24 cellular contexts compared by ENCODE assay signal in the genomic region with DNA sequence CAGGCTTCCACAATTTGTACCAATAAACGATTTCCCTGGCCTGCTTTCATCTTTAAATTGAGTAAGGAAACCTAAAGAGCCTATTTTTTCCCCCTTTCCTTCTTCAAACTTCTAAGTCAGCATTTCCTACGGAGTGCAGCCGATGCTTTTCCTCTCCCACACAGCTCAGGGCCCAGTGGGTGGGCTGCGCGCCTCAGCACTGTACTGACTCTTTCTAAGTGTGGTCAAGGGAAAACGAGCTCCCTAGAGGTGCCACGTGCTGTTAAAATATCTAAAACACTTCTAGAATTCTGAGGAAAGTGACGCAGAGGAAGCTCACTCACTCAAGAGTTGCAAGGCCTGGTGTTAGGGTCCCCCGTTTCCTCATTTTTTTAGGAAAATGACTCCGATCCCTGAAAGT. TPM values are rescaled to one million over a fixed set of nuclear protein-coding genes. Genes with fewer than 3 reads are reported as not detected.
"Had no signal": no experiment of that assay in that cellular context is flagged by ENCODE, and none has a peak within 500 bp of the region (broad histone marks: within the 10 kb centered on the region; RNA-seq: fewer than 3 reads in every experiment).

No MANE protein-coding gene starts in this region.

- ATAC-seq: activated CD4-positive, alpha-beta T cell treated with anti-CD3 and anti-CD28 coated beads for 36 hours; activated T-helper 17 cell treated with anti-CD3 and anti-CD28 coated beads, Interleukin-2, amount 50 U/mL, for 72 hours had no signal

- H3K27me3 Mint-ChIP-seq: activated CD4-positive, alpha-beta T cell treated with anti-CD3 and anti-CD28 coated beads for 36 hours had no signal

- H3K27ac Mint-ChIP-seq: activated CD4-positive, alpha-beta memory T cell treated with anti-CD3 and anti-CD28 coated beads, Interleukin-2, amount 10 ng/mL, durations not matched to agents 7 days and 5 days; activated CD4-positive, alpha-beta T cell treated with anti-CD3 and anti-CD28 coated beads for 36 hours; activated naive CD4-positive, alpha-beta T cell treated with anti-CD3 and anti-CD28 coated beads, Interleukin-2, amount 10 ng/mL, durations not matched to agents 7 days and 5 days; activated naive CD8-positive, alpha-beta T cell treated with anti-CD3 and anti-CD28 coated beads for 36 hours; activated T-helper 17 cell treated with anti-CD3 and anti-CD28 coated beads, Interleukin-2, amount 50 U/mL, for 72 hours had no signal

- H3K4me3 Mint-ChIP-seq: activated CD4-positive, alpha-beta memory T cell treated with anti-CD3 and anti-CD28 coated beads, Interleukin-2, amount 10 ng/mL, durations not matched to agents 7 days and 5 days; activated CD4-positive, alpha-beta T cell treated with anti-CD3 and anti-CD28 coated beads for 36 hours; activated naive CD4-positive, alpha-beta T cell treated with anti-CD3 and anti-CD28 coated beads, Interleukin-2, amount 10 ng/mL, durations not matched to agents 7 days and 5 days; activated naive CD8-positive, alpha-beta T cell treated with anti-CD3 and anti-CD28 coated beads for 36 hours; activated T-helper 17 cell treated with anti-CD3 and anti-CD28 coated beads, Interleukin-2, amount 50 U/mL, for 72 hours; central memory CD8-positive, alpha-beta T cell had no signal

- H3K4me1 Mint-ChIP-seq: activated CD4-positive, alpha-beta memory T cell treated with anti-CD3 and anti-CD28 coated beads, Interleukin-2, amount 10 ng/mL, durations not matched to agents 7 days and 5 days; activated CD4-positive, alpha-beta T cell treated with anti-CD3 and anti-CD28 coated beads for 36 hours; activated naive CD4-positive, alpha-beta T cell treated with anti-CD3 and anti-CD28 coated beads, Interleukin-2, amount 10 ng/mL, durations not matched to agents 7 days and 5 days; activated naive CD8-positive, alpha-beta T cell treated with anti-CD3 and anti-CD28 coated beads for 36 hours; activated T-helper 17 cell treated with anti-CD3 and anti-CD28 coated beads, Interleukin-2, amount 50 U/mL, for 72 hours; central memory CD8-positive, alpha-beta T cell had no signal

- H3K36me3 Mint-ChIP-seq: activated naive CD4-positive, alpha-beta T cell treated with anti-CD3 and anti-CD28 coated beads, Interleukin-2, amount 10 ng/mL, durations not matched to agents 7 days and 5 days; activated naive CD8-positive, alpha-beta T cell treated with anti-CD3 and anti-CD28 coated beads for 36 hours had no signal

- H3K9me3 Mint-ChIP-seq: activated CD4-positive, alpha-beta memory T cell treated with anti-CD3 and anti-CD28 coated beads, Interleukin-2, amount 10 ng/mL, durations not matched to agents 7 days and 5 days; activated naive CD4-positive, alpha-beta T cell treated with anti-CD3 and anti-CD28 coated beads, Interleukin-2, amount 10 ng/mL, durations not matched to agents 7 days and 5 days; activated naive CD8-positive, alpha-beta T cell treated with anti-CD3 and anti-CD28 coated beads for 36 hours; activated T-helper 17 cell treated with anti-CD3 and anti-CD28 coated beads, Interleukin-2, amount 50 U/mL, for 72 hours; central memory CD8-positive, alpha-beta T cell had no signal

- DNase-seq: activated CD4-positive, alpha-beta memory T cell treated with anti-CD3 and anti-CD28 coated beads, Interleukin-2, amount 10 ng/mL, durations not matched to agents 7 days and 5 days; activated CD4-positive, alpha-beta T cell treated with anti-CD3 and anti-CD28 coated beads for 36 hours; activated CD4-positive, alpha-beta T cell treated with anti-CD3 and anti-CD28 coated beads, Interleukin-2, amount 50 U/mL, for 1 hour; activated gamma-delta T cell; activated naive CD4-positive, alpha-beta T cell treated with anti-CD3 and anti-CD28 coated beads, Interleukin-2, amount 10 ng/mL, durations not matched to agents 7 days and 5 days; activated naive CD8-positive, alpha-beta T cell treated with anti-CD3 and anti-CD28 coated beads for 36 hours; activated T-cell treated with anti-CD3 and anti-CD28 coated beads for 4 hours; activated T-cell treated with anti-CD3 and anti-CD28 coated beads, Interleukin-2, amount 50 U/mL, for 48 hours; Kasumi-1; KBM-7; NCI-H1105 treated with DMSO at 0.1 percent for 48 hours; NCI-H1436 treated with DMSO at 0.1 percent for 48 hours; NCI-H187; NCI-H2081 treated with DMSO at 0.1 percent for 48 hours; NCI-H446; NCI-H524; OCI-M1; Peyer's patch; Right ventricle myocardium superior; SJCRH30; SK-N-SH; T-helper 1 cell had no signal

RNA-seq across cellular contexts. Expression of gene STEAP1B, which starts 29.0 kb away (rescaled TPM):
- total RNA-seq: Peyer's patch, SJCRH30 had no signal
